In the genomic region with DNA sequence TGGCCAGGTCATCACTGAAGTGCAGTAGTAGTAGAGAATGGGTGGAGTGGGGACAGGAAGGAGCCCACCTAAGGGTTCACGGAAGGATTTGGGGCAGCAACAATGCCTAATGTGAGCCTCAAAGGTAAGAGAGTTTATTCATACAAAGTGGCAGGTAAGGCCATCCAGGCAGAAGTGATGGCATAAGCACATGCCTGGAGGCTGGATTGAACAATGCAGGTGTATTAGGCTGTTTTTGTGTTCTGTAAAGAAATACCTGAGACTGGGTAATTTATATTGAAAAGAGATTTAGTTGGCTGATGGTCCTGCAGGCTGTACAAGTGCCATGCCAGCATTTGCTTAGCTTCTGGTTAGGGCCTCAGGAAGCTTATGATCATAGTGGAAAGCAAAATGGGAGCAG, we compare ENCODE assay signal across 21 cellular contexts. TPM values are rescaled to one million over a fixed set of nuclear protein-coding genes. Genes with fewer than 3 reads are reported as not detected.
"Had no signal": no experiment of that assay in that cellular context is flagged by ENCODE, and none has a peak within 500 bp of the region (broad histone marks: within the 10 kb centered on the region; RNA-seq: fewer than 3 reads in every experiment).

No MANE protein-coding gene starts in this region.

- H3K27ac ChIP-seq: epithelial cell of prostate, esophagus squamous epithelium, right lobe of liver, testis had no signal

- H3K36me3 ChIP-seq: esophagus squamous epithelium, lower lobe of right lung, right lobe of liver, tibial nerve had no signal

- H3K4me1 ChIP-seq: esophagus squamous epithelium, right lobe of liver had no signal

- ATAC-seq: left lobe of liver; naive thymus-derived CD4-positive, alpha-beta T cell; right lobe of liver; stimulated activated memory B cell treated with anti-CD40 and anti-IgM and Interleukin-4, amounts not matched to agents 10 μg/mL and 1 μg/mL and 100 μg/mL, for 72 hours had no signal

- H3K4me3 ChIP-seq: esophagus squamous epithelium, lower lobe of right lung, right lobe of liver, testis, tibial nerve had no signal

- H3K27me3 ChIP-seq: esophagus squamous epithelium, right lobe of liver, testis, tibial nerve had no signal

- DNase-seq: effector memory CD4-positive, alpha-beta T cell; esophagus squamous epithelium; foreskin fibroblast; head of caudate nucleus; hypothalamus; kidney glomerular epithelial cell; lower lobe of right lung; naive thymus-derived CD4-positive, alpha-beta T cell; posterior cingulate gyrus; right lobe of liver; stimulated activated CD4-positive, alpha-beta T cell treated with anti-CD3 and anti-CD28 coated beads, Interleukin-15, amount 100 ng/mL, for 24 hours; stimulated activated CD4-positive, alpha-beta T cell treated with anti-CD3 and anti-CD28 coated beads, Interleukin-1b, Interleukin-23, amount 100 ng/mL, for 48 hours; stimulated activated CD4-positive, alpha-beta T cell treated with anti-CD3 and anti-CD28 coated beads, Interleukin-4, amount 100 ng/mL, for 24 hours; stimulated activated naive CD8-positive, alpha-beta T cell treated with anti-CD3 and anti-CD28 coated beads, Interleukin-15, amount 100 ng/mL, for 72 hours; testis had no signal

- H3K9me3 ChIP-seq: esophagus squamous epithelium, right lobe of liver, testis, tibial nerve had no signal

RNA-seq across cellular contexts. Expression of gene CLIC5, which starts 48.3 kb away (rescaled TPM):
- total RNA-seq: neural crest cell, osteocyte had no signal
